In genomic region chr9:12891588-12891987, GRCh38 we compare ENCODE assay signal across 32 cellular contexts.
"Had no signal": no experiment of that assay in that cellular context is flagged by ENCODE, and none has a peak within 500 bp of the region (broad histone marks: within the 10 kb centered on the region; RNA-seq: fewer than 3 reads in every experiment).

No MANE protein-coding gene starts in this region.

- H3K27ac ChIP-seq: adrenal gland, ascending aorta, body of pancreas, brain microvascular endothelial cell, breast epithelium, cardiac muscle cell had no signal

- H3K27me3 ChIP-seq: adrenal gland, ascending aorta, body of pancreas, brain microvascular endothelial cell, breast epithelium, cardiac muscle cell had no signal

- H3K9me3 ChIP-seq: adrenal gland, body of pancreas had no signal

- ATAC-seq: activated naive CD4-positive, alpha-beta T cell treated with anti-CD3 and anti-CD28 coated beads, Interleukin-2, amount 50 U/mL, for 72 hours; activated naive CD8-positive, alpha-beta T cell treated with anti-CD3 and anti-CD28 coated beads, Interleukin-2, amount 50 U/mL, for 24 hours; activated T-cell treated with anti-CD3 and anti-CD28 coated beads, Interleukin-2, amount 50 U/mL, for 4 hours; activated T-cell treated with anti-CD3 and anti-CD28 coated beads, Interleukin-2, amount 50 U/mL, for 72 hours; activated T-helper 17 cell treated with anti-CD3 and anti-CD28 coated beads, Interleukin-2, amount 50 U/mL, for 72 hours; body of pancreas had no signal

- H3K4me3 ChIP-seq: adrenal gland, ascending aorta, body of pancreas, breast epithelium, cardiac muscle cell had no signal

- H3K36me3 ChIP-seq: adrenal gland, ascending aorta, brain microvascular endothelial cell, breast epithelium, cardiac muscle cell had no signal

- DNase-seq: activated effector memory CD4-positive, alpha-beta T cell treated with anti-CD3 and anti-CD28 coated beads, Interleukin-2, amount 50 U/mL, for 16 hours; activated effector memory CD4-positive, alpha-beta T cell treated with Interleukin-2 at 50 U/mL for 16 hours; activated gamma-delta T cell; activated gamma-delta T cell treated with Interleukin-2 at 50 U/mL for 16 hours; activated naive CD4-positive, alpha-beta T cell; activated naive CD4-positive, alpha-beta T cell treated with anti-CD3 and anti-CD28 coated beads for 36 hours; activated naive CD4-positive, alpha-beta T cell treated with anti-CD3 and anti-CD28 coated beads, Interleukin-2, amount 10 ng/mL, durations not matched to agents 7 days and 5 days; activated naive CD4-positive, alpha-beta T cell treated with anti-CD3 and anti-CD28 coated beads, Interleukin-2, amount 50 U/mL, for 16 hours; activated naive CD4-positive, alpha-beta T cell treated with Interleukin-2 at 50 U/mL for 16 hours; activated naive CD8-positive, alpha-beta T cell treated with anti-CD3 and anti-CD28 coated beads for 36 hours; activated naive CD8-positive, alpha-beta T cell treated with anti-CD3 and anti-CD28 coated beads, Interleukin-2, amount 10 ng/mL, durations not matched to agents 7 days and 5 days; activated naive CD8-positive, alpha-beta T cell treated with anti-CD3 and anti-CD28 coated beads, Interleukin-2, amount 50 U/mL, for 24 hours; activated T-cell treated with anti-CD3 and anti-CD28 coated beads, Interleukin-2, amount 50 U/mL, for 1 hour; activated T-cell treated with anti-CD3 and anti-CD28 coated beads, Interleukin-2, amount 50 U/mL, for 24 hours; activated T-cell treated with anti-CD3 and anti-CD28 coated beads, Interleukin-2, amount 50 U/mL, for 4 hours; activated T-cell treated with anti-CD3 and anti-CD28 coated beads, Interleukin-2, amount 50 U/mL, for 48 hours; activated T-cell treated with anti-CD3 and anti-CD28 coated beads, Interleukin-2, amount 50 U/mL, for 72 hours; adrenal gland; amniotic stem cell; amygdala; anterior cingulate cortex; aorta; body of pancreas; brain microvascular endothelial cell; caudate nucleus; central memory CD4-positive, alpha-beta T cell; cerebellar nuclear complex had no signal

- H3K4me1 ChIP-seq: adrenal gland, ascending aorta, body of pancreas, breast epithelium had no signal
